In the genomic region with DNA sequence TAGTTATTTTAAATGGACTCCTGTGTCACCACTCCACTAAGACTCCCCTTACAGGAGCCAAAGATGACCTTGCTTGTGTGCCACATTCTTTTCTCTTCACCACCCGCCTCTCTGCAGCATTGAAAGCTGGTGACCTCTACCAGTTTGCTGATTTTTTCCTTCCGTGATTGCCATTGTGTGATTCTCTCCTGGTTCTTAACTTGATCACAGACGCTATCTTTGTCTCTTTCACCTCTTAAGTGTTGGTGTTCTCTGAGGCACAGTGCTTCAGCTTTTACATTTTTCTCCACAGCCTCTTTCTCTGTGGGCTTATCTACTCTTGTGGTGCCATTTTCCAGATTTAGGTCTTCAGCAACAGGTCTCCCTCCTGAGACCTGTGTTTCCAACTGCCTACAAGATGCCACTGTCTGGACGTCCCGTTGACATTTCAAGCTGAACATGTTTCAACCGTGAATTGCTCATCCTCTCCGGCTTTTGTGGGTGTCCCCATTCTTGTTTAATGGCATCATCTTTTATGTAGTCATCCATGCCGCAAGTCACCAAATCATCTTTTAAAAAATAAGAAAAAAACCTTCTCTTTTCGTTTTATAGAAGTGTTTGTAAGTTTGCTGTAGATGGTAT, we compare ENCODE assay signal across 10 cellular contexts. TPM values are rescaled to one million over a fixed set of nuclear protein-coding genes. Genes with fewer than 3 reads are reported as not detected.
DNase-seq lines count a peak whose midpoint lies in the region; FAIRE-seq and TF ChIP-seq lines count a peak whose summit lies in the region.
"Had no signal": no experiment of that assay in that cellular context is flagged by ENCODE, and none has a peak within 500 bp of the region (broad histone marks: within the 10 kb centered on the region; RNA-seq: fewer than 3 reads in every experiment).

No MANE protein-coding gene starts in this region.

- peaks cover 39% of the 10 kb centered on the region; the same call in 1 of the 2 replicates for H3K79me2 ChIP-seq in OCI-LY7 (ENCODE audit: insufficient read depth, low read depth, low read length)

- peak overlapping the region in 3 of 4 donors; percentile 67 to 71 (median 71) for H3K27ac ChIP-seq in esophagus squamous epithelium
- no peak overlapping the region for H3K27ac ChIP-seq in OCI-LY7 (ENCODE audit: low read depth, low read length, poor library complexity, severe bottlenecking)
- H3K27ac ChIP-seq: testis had no signal

- H3K4me2 ChIP-seq in OCI-LY7 (ENCODE audit: low read length) = no peak overlapping the region

- CTCF ChIA-PET in OCI-LY7 (lab: Charles Lee; ENCODE audit: unreplicated experiment) = no interaction called here

- H3K36me3 ChIP-seq in esophagus squamous epithelium (peaks cover 0 to 6% (median 0%) of the 10 kb centered on the region in 3 donors), OCI-LY7 (ENCODE audit: insufficient read depth, low read length) (peaks cover 2% of the 10 kb centered on the region; the same call in 1 of the 2 replicates)

- H3K27me3 ChIP-seq in esophagus squamous epithelium = no peaks in the 10 kb centered on the region
- H3K27me3 ChIP-seq: testis had no signal

- intact Hi-C loops in esophagus squamous epithelium (cut with DNase I) (no loop called here), OCI-LY7 (cut with micrococcal nuclease; ENCODE audit: unreplicated experiment) (no loop called here)

- no peak for TF ChIP-seq CTCF in WI38 (IDR thresholded peaks at IDR 0.05; ENCODE audit: low read depth, low read length)
- no peak for TF ChIP-seq CTCF in esophagus squamous epithelium (IDR thresholded peaks at IDR 0.05)
- TF ChIP-seq CTCF in OCI-LY7 (conservative IDR thresholded peaks at IDR 0.05; ENCODE audit: low read length) = no peak

- H3K4me1 ChIP-seq in esophagus squamous epithelium (peaks cover 30 to 70% (median 44%) of the 10 kb centered on the region in 3 donors), OCI-LY7 (ENCODE audit: insufficient read depth, low read length, poor library complexity, severe bottlenecking) (peaks cover 11% of the 10 kb centered on the region)

- 0 out of 2 replicates have a peak, but pooled peaks cover 11% of the 10 kb centered on the region for H4K20me1 ChIP-seq in OCI-LY7 (ENCODE audit: insufficient read depth, low read length)

- H3K4me3 ChIP-seq in WI38 (ENCODE audit: low read depth, low read length) (peak overlapping the region; percentile 39), esophagus squamous epithelium (no peak overlapping the region), OCI-LY7 (ENCODE audit: low read depth, low read length, poor library complexity, severe bottlenecking) (no peak overlapping the region)
- H3K4me3 ChIP-seq: mucosa of descending colon, testis had no signal

- no peaks in the 10 kb centered on the region for H3K9me3 ChIP-seq in esophagus squamous epithelium
- peaks cover 4% of the 10 kb centered on the region; the same call in 1 of the 2 replicates for H3K9me3 ChIP-seq in OCI-LY7 (ENCODE audit: low read length)
- H3K9me3 ChIP-seq: mucosa of descending colon, testis had no signal

- no peak overlapping the region for H2AFZ ChIP-seq in OCI-LY7 (ENCODE audit: low read length)

- DNase-seq in GM04504 (ENCODE audit: low read depth) (peak; percentile 69), esophagus squamous epithelium (lab: John Stamatoyannopoulos, UW) (no peak), DMS153 treated with DMSO at 0.1 percent for 48 hours (lab: John Stamatoyannopoulos, UW; ENCODE audit: unreplicated experiment) (no peak), DMS114 treated with DMSO at 0.1 percent for 48 hours (lab: John Stamatoyannopoulos, UW; ENCODE audit: unreplicated experiment) (no peak), OCI-LY7 (ENCODE audit: low spot score) (no peak), GM12891 (ENCODE audit: insufficient read length, low spot score) (no peak)
- DNase-seq in stimulated activated CD4-positive, alpha-beta T cell treated with anti-CD3 and anti-CD28 coated beads, Interleukin-1b, Interleukin-23, amount 100 ng/mL, for 48 hours = peak; percentile 57
- DNase-seq: mucosa of descending colon, testis had no signal

- no peak for FAIRE-seq in GM12891 (lab: Jason Lieb, UNC)

- BruUV-seq in OCI-LY7 (replicated peaks; lab: Mats Ljungman, UMichigan) = no TSS peak

- TF ChIP-seq POLR2A in esophagus squamous epithelium (IDR thresholded peaks at IDR 0.05) (no peak), GM12891 (IDR thresholded peaks at IDR 0.05; ENCODE audit: low read depth, low read length) (no peak)

- POLR2A ChIA-PET in OCI-LY7 (lab: Charles Lee) = interaction anchor here (0.8 kb wide), 1 partner anchor 27 kb away, joined by 3 read pairs; no protein-coding TSS in a partner anchor

- no peaks in the 10 kb centered on the region for H3K9me2 ChIP-seq in OCI-LY7 (ENCODE audit: insufficient read depth, low read length)

- 40 to 55% methylated on average over 9 of the region's 9 CpGs for WGBS in esophagus squamous epithelium, 2 donors

TF ChIP-seq in GM12891, 5 proteins besides CTCF, POLR2A, EP300 and RAD21:
- TF ChIP-seq POLR2AphosphoS5 (IDR thresholded peaks at IDR 0.05; ENCODE audit: low read depth, low read length) (no peak), PAX5 (IDR thresholded peaks at IDR 0.05; ENCODE audit: insufficient read depth, low read length, severe bottlenecking) (no peak), TAF1 (IDR thresholded peaks at IDR 0.05; ENCODE audit: low read depth, low read length) (no peak), POU2F2 (IDR thresholded peaks at IDR 0.05; ENCODE audit: low read depth, low read length) (no peak), SPI1 (IDR thresholded peaks at IDR 0.05; ENCODE audit: low read depth, low read length) (no peak)
TF ChIP-seq in GM12891: peak in this region for 0.

RNA-seq across cellular contexts. Expression of a gene that starts 26.5 kb away (rescaled TPM):
- total RNA-seq in esophagus squamous epithelium (100 to 1,000 TPM; 181 to 285 (median 193) TPM), OCI-LY7 (2022) (114 and 120 TPM in 2 replicates)
- 98.7 and 147 TPM in 2 replicates for total RNA-seq in OCI-LY7 (2014; rRNA removed; shearing (Covaris generic))
- polyA plus RNA-seq in GM12891 (2012; ENCODE audit: low read depth, missing spikeins) = 73.8 TPM

Comparison
In these comparisons a context has a peak if more than half of its experiments do, and no peak if none do; other contexts are left out.
1. DNase-seq: peak in GM04504 (single experiment) and stimulated activated CD4-positive, alpha-beta T cell treated with anti-CD3 and anti-CD28 coated beads, Interleukin-1b, Interleukin-23, amount 100 ng/mL, for 48 hours (single experiment); none in esophagus squamous epithelium (single experiment), DMS153 treated with DMSO at 0.1 percent for 48 hours (single experiment), DMS114 treated with DMSO at 0.1 percent for 48 hours (single experiment), OCI-LY7 (single experiment) and GM12891 (single experiment).